Comparison of ENCODE assay signal across 1 cellular context in genomic region chr2:130391058-130391871, GRCh38.
TF ChIP-seq lines count a peak whose summit lies in the region.

No MANE protein-coding gene starts in this region.

TF ChIP-seq in HepG2, 621 proteins besides CTCF, POLR2A, EP300 and RAD21 (continued from another document and continues in another):
- no peak for TF ChIP-seq KIAA2018 (CRISPR knock-in tag; IDR thresholded peaks at IDR 0.05; ENCODE audit: borderline replicate concordance)
- TF ChIP-seq, protein P1, sequence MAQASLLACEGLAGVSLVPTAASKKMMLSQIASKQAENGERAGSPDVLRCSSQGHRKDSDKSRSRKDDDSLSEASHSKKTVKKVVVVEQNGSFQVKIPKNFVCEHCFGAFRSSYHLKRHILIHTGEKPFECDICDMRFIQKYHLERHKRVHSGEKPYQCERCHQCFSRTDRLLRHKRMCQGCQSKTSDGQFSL (CRISPR knock-in tag; IDR thresholded peaks at IDR 0.05): 0 out of 2 replicates have a peak, but pooled peaks have one; percentile 7
- TF ChIP-seq, protein P2, sequence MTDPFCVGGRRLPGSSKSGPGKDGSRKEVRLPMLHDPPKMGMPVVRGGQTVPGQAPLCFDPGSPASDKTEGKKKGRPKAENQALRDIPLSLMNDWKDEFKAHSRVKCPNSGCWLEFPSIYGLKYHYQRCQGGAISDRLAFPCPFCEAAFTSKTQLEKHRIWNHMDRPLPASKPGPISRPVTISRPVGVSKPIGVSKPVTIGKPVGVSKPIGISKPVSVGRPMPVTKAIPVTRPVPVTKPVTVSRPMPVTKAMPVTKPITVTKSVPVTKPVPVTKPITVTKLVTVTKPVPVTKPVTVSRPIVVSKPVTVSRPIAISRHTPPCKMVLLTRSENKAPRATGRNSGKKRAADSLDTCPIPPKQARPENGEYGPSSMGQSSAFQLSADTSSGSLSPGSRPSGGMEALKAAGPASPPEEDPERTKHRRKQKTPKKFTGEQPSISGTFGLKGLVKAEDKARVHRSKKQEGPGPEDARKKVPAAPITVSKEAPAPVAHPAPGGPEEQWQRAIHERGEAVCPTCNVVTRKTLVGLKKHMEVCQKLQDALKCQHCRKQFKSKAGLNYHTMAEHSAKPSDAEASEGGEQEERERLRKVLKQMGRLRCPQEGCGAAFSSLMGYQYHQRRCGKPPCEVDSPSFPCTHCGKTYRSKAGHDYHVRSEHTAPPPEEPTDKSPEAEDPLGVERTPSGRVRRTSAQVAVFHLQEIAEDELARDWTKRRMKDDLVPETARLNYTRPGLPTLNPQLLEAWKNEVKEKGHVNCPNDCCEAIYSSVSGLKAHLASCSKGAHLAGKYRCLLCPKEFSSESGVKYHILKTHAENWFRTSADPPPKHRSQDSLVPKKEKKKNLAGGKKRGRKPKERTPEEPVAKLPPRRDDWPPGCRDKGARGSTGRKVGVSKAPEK (CRISPR knock-in tag; IDR thresholded peaks at IDR 0.05; ENCODE audit: borderline replicate concordance): 0 out of 2 replicates have a peak, but pooled peaks have one; percentile 3
- peak; percentile 87 for TF ChIP-seq BRD4 (CRISPR knock-in tag; IDR thresholded peaks at IDR 0.05)
- TF ChIP-seq ZKSCAN5 (CRISPR knock-in tag; IDR thresholded peaks at IDR 0.05): no peak
- TF ChIP-seq ZNF17 (CRISPR knock-in tag; IDR thresholded peaks at IDR 0.05): no peak
- TF ChIP-seq CHD4 (IDR thresholded peaks at IDR 0.05; ENCODE audit: borderline replicate concordance, low read length): no peak
- peak; percentile 86 for TF ChIP-seq HNRNPLL (IDR thresholded peaks at IDR 0.05; ENCODE audit: low read depth, low read length, poor library complexity, severe bottlenecking)
- no peak for TF ChIP-seq U2AF1 (optimal IDR thresholded peaks at IDR 0.05; ENCODE audit: low read depth, low read length)
- TF ChIP-seq FOXP1 (IDR thresholded peaks at IDR 0.05): no peak
- TF ChIP-seq FOXP1 (CRISPR knock-in tag; IDR thresholded peaks at IDR 0.05): 0 out of 2 replicates have a peak, but pooled peaks have one; percentile 2
- TF ChIP-seq, protein P3, sequence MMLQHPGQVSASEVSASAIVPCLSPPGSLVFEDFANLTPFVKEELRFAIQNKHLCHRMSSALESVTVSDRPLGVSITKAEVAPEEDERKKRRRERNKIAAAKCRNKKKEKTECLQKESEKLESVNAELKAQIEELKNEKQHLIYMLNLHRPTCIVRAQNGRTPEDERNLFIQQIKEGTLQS (CRISPR knock-in tag; IDR thresholded peaks at IDR 0.05): no peak
- TF ChIP-seq ZSCAN20 (CRISPR knock-in tag; IDR thresholded peaks at IDR 0.05; ENCODE audit: borderline replicate concordance): no peak
- 0 out of 2 replicates have a peak, but pooled peaks have one; percentile 20 for TF ChIP-seq THAP7 (CRISPR knock-in tag; IDR thresholded peaks at IDR 0.05)
- TF ChIP-seq ZC3H13 (CRISPR knock-in tag; IDR thresholded peaks at IDR 0.05): no peak
- TF ChIP-seq BRF2 (CRISPR knock-in tag; IDR thresholded peaks at IDR 0.05): 0 out of 2 replicates have a peak, but pooled peaks have one; percentile 55
- TF ChIP-seq, protein P4, sequence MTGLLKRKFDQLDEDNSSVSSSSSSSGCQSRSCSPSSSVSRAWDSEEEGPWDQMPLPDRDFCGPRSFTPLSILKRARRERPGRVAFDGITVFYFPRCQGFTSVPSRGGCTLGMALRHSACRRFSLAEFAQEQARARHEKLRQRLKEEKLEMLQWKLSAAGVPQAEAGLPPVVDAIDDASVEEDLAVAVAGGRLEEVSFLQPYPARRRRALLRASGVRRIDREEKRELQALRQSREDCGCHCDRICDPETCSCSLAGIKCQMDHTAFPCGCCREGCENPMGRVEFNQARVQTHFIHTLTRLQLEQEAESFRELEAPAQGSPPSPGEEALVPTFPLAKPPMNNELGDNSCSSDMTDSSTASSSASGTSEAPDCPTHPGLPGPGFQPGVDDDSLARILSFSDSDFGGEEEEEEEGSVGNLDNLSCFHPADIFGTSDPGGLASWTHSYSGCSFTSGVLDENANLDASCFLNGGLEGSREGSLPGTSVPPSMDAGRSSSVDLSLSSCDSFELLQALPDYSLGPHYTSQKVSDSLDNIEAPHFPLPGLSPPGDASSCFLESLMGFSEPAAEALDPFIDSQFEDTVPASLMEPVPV (CRISPR knock-in tag; IDR thresholded peaks at IDR 0.05): peak; percentile 91
- peak; percentile 13 for TF ChIP-seq RBM39 (IDR thresholded peaks at IDR 0.05; ENCODE audit: low read depth, low read length, poor library complexity, severe bottlenecking)
- TF ChIP-seq, protein P5, sequence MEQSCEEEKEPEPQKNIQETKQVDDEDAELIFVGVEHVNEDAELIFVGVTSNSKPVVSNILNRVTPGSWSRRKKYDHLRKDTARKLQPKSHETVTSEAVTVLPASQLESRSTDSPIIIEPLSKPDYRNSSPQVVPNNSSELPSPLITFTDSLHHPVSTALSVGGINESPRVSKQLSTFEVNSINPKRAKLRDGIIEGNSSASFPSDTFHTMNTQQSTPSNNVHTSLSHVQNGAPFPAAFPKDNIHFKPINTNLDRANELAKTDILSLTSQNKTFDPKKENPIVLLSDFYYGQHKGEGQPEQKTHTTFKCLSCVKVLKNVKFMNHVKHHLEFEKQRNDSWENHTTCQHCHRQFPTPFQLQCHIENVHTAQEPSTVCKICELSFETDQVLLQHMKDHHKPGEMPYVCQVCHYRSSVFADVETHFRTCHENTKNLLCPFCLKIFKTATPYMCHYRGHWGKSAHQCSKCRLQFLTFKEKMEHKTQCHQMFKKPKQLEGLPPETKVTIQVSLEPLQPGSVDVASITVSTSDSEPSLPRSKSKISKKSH (CRISPR knock-in tag; IDR thresholded peaks at IDR 0.05; ENCODE audit: borderline replicate concordance): no peak; the same call in 1 of the 2 replicates
- no peak for TF ChIP-seq ZBTB46 (CRISPR knock-in tag; IDR thresholded peaks at IDR 0.05; ENCODE audit: borderline replicate concordance)
- peak; percentile 64; the same call in 1 of the 2 replicates for TF ChIP-seq ZNF704 (CRISPR knock-in tag; IDR thresholded peaks at IDR 0.05; ENCODE audit: borderline replicate concordance)
- peak; percentile 23; the same call in 1 of the 2 replicates for TF ChIP-seq ZNF703 (CRISPR knock-in tag; IDR thresholded peaks at IDR 0.05; ENCODE audit: borderline replicate concordance)
- peak; percentile 76 for TF ChIP-seq KDM5B (CRISPR knock-in tag; IDR thresholded peaks at IDR 0.05; ENCODE audit: borderline replicate concordance)
- TF ChIP-seq HNRNPL (IDR thresholded peaks at IDR 0.05; ENCODE audit: low read depth, low read length): 0 out of 2 replicates have a peak, but pooled peaks have one; percentile 38
- no peak for TF ChIP-seq CBX1 (IDR thresholded peaks at IDR 0.05; ENCODE audit: low read depth)
- TF ChIP-seq MXD4 (CRISPR knock-in tag; IDR thresholded peaks at IDR 0.05): peak; percentile 44; the same call in 1 of the 2 replicates
- 0 out of 2 replicates have a peak, but pooled peaks have one; percentile 22 for TF ChIP-seq ZNF567 (CRISPR knock-in tag; IDR thresholded peaks at IDR 0.05; ENCODE audit: borderline replicate concordance)
- 0 out of 2 replicates have a peak, but pooled peaks have one; percentile 84 for TF ChIP-seq ZNF251 (CRISPR knock-in tag; IDR thresholded peaks at IDR 0.05)
- no peak for TF ChIP-seq ONECUT2 (CRISPR knock-in tag; IDR thresholded peaks at IDR 0.05)
- TF ChIP-seq KMT2B (CRISPR knock-in tag; IDR thresholded peaks at IDR 0.05): peak; percentile 61
- TF ChIP-seq ZNF18 (CRISPR knock-in tag; IDR thresholded peaks at IDR 0.05; ENCODE audit: insufficient replicate concordance): peak; percentile 55
- TF ChIP-seq MTF2 (CRISPR knock-in tag; IDR thresholded peaks at IDR 0.05; ENCODE audit: borderline replicate concordance): peak; percentile 65; the same call in 1 of the 2 replicates
- peak; percentile 47 for TF ChIP-seq AGO1 (IDR thresholded peaks at IDR 0.05; ENCODE audit: low read depth, low read length, poor library complexity, severe bottlenecking)
- TF ChIP-seq POLR2G (IDR thresholded peaks at IDR 0.05; ENCODE audit: low read depth, low read length): peak; percentile 90
- TF ChIP-seq ZNF777 (CRISPR knock-in tag; IDR thresholded peaks at IDR 0.05): peak; percentile 93
